Comparison of ENCODE assay signal across 1 cellular context in genomic region chr15:81950841-81951414, GRCh38.
A peak's percentile ranks its signal among the peaks of the same experiment; 100 is the strongest.
TF ChIP-seq lines count a peak whose summit lies in the region.

No MANE protein-coding gene starts in this region.

TF ChIP-seq in HEK293, 187 proteins besides CTCF, POLR2A, EP300 and RAD21 (continued from another document and continues in another):
- peak; percentile 87 for TF ChIP-seq PRDM4 (tag by site-specific recombination; IDR thresholded peaks at IDR 0.05)
- no peak for TF ChIP-seq ZNF132 (tag by site-specific recombination; IDR thresholded peaks at IDR 0.05; ENCODE audit: borderline replicate concordance)
- TF ChIP-seq, protein P1, sequence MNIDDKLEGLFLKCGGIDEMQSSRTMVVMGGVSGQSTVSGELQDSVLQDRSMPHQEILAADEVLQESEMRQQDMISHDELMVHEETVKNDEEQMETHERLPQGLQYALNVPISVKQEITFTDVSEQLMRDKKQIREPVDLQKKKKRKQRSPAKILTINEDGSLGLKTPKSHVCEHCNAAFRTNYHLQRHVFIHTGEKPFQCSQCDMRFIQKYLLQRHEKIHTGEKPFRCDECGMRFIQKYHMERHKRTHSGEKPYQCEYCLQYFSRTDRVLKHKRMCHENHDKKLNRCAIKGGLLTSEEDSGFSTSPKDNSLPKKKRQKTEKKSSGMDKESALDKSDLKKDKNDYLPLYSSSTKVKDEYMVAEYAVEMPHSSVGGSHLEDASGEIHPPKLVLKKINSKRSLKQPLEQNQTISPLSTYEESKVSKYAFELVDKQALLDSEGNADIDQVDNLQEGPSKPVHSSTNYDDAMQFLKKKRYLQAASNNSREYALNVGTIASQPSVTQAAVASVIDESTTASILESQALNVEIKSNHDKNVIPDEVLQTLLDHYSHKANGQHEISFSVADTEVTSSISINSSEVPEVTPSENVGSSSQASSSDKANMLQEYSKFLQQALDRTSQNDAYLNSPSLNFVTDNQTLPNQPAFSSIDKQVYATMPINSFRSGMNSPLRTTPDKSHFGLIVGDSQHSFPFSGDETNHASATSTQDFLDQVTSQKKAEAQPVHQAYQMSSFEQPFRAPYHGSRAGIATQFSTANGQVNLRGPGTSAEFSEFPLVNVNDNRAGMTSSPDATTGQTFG (tag by site-specific recombination; IDR thresholded peaks at IDR 0.05; ENCODE audit: borderline replicate concordance): no peak
- no peak for TF ChIP-seq ZNF555 (tag by site-specific recombination; conservative IDR thresholded peaks at IDR 0.05)
- peak; percentile 97 for TF ChIP-seq ZNF843 (tag by site-specific recombination; IDR thresholded peaks at IDR 0.05)
- TF ChIP-seq, protein P2, sequence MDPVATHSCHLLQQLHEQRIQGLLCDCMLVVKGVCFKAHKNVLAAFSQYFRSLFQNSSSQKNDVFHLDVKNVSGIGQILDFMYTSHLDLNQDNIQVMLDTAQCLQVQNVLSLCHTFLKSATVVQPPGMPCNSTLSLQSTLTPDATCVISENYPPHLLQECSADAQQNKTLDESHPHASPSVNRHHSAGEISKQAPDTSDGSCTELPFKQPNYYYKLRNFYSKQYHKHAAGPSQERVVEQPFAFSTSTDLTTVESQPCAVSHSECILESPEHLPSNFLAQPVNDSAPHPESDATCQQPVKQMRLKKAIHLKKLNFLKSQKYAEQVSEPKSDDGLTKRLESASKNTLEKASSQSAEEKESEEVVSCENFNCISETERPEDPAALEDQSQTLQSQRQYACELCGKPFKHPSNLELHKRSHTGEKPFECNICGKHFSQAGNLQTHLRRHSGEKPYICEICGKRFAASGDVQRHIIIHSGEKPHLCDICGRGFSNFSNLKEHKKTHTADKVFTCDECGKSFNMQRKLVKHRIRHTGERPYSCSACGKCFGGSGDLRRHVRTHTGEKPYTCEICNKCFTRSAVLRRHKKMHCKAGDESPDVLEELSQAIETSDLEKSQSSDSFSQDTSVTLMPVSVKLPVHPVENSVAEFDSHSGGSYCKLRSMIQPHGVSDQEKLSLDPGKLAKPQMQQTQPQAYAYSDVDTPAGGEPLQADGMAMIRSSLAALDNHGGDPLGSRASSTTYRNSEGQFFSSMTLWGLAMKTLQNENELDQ (tag by site-specific recombination; IDR thresholded peaks at IDR 0.05; ENCODE audit: low read depth): no peak
- no peak for TF ChIP-seq ZNF112 (tag by site-specific recombination; IDR thresholded peaks at IDR 0.05)
- TF ChIP-seq REST (tag by site-specific recombination; IDR thresholded peaks at IDR 0.05): no peak
- TF ChIP-seq BCL6B (tag by site-specific recombination; IDR thresholded peaks at IDR 0.05): no peak
- no peak for TF ChIP-seq ZFP37 (tag by site-specific recombination; IDR thresholded peaks at IDR 0.05)
- peak; percentile 64; the same call in 1 of the 2 replicates for TF ChIP-seq BCL11A (tag by site-specific recombination; IDR thresholded peaks at IDR 0.05; ENCODE audit: low read depth)
- TF ChIP-seq ZNF561 (tag by site-specific recombination; IDR thresholded peaks at IDR 0.05; ENCODE audit: borderline replicate concordance): peak; percentile 68; the same call in 1 of the 2 replicates
- TF ChIP-seq OSR2 (tag by site-specific recombination; IDR thresholded peaks at IDR 0.05): peak; percentile 98
- TF ChIP-seq ZNF274 (IDR thresholded peaks at IDR 0.05; ENCODE audit: low read length): no peak
- no peak for TF ChIP-seq ZNF274 (tag by site-specific recombination; IDR thresholded peaks at IDR 0.05; ENCODE audit: borderline replicate concordance)
- no peak for TF ChIP-seq ZNF776 (tag by site-specific recombination; IDR thresholded peaks at IDR 0.05; ENCODE audit: borderline replicate concordance)
- no peak for TF ChIP-seq ZNF311 (tag by site-specific recombination; IDR thresholded peaks at IDR 0.05; ENCODE audit: borderline replicate concordance)
- TF ChIP-seq ZNF692 (tag by site-specific recombination; IDR thresholded peaks at IDR 0.05): peak; percentile 58; the same call in 1 of the 2 replicates
- no peak for TF ChIP-seq ZNF155 (tag by site-specific recombination; IDR thresholded peaks at IDR 0.05)
- no peak for TF ChIP-seq ZNF239 (tag by site-specific recombination; IDR thresholded peaks at IDR 0.05)
- 0 out of 2 replicates have a peak, but pooled peaks have one; percentile 43 for TF ChIP-seq ZNF518A (tag by site-specific recombination; conservative IDR thresholded peaks at IDR 0.05; ENCODE audit: low read depth)
- no peak for TF ChIP-seq SCRT2 (tag by site-specific recombination; IDR thresholded peaks at IDR 0.05)
- no peak for TF ChIP-seq ZNF624 (tag by site-specific recombination; IDR thresholded peaks at IDR 0.05)
- TF ChIP-seq ZNF366 (tag by site-specific recombination; conservative IDR thresholded peaks at IDR 0.05): no peak
- no peak for TF ChIP-seq ZNF621 (tag by site-specific recombination; IDR thresholded peaks at IDR 0.05)
- TF ChIP-seq, protein P3, sequence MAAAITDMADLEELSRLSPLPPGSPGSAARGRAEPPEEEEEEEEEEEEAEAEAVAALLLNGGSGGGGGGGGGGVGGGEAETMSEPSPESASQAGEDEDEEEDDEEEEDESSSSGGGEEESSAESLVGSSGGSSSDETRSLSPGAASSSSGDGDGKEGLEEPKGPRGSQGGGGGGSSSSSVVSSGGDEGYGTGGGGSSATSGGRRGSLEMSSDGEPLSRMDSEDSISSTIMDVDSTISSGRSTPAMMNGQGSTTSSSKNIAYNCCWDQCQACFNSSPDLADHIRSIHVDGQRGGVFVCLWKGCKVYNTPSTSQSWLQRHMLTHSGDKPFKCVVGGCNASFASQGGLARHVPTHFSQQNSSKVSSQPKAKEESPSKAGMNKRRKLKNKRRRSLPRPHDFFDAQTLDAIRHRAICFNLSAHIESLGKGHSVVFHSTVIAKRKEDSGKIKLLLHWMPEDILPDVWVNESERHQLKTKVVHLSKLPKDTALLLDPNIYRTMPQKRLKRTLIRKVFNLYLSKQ (tag by site-specific recombination; IDR thresholded peaks at IDR 0.05; ENCODE audit: borderline replicate concordance): no peak
- TF ChIP-seq, protein P4, sequence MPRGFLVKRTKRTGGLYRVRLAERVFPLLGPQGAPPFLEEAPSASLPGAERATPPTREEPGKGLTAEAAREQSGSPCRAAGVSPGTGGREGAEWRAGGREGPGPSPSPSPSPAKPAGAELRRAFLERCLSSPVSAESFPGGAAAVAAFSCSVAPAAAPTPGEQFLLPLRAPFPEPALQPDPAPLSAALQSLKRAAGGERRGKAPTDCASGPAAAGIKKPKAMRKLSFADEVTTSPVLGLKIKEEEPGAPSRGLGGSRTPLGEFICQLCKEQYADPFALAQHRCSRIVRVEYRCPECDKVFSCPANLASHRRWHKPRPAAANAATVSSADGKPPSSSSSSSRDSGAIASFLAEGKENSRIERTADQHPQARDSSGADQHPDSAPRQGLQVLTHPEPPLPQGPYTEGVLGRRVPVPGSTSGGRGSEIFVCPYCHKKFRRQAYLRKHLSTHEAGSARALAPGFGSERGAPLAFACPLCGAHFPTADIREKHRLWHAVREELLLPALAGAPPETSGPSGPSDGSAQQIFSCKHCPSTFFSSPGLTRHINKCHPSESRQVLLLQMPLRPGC (tag by site-specific recombination; IDR thresholded peaks at IDR 0.05): peak; percentile 88
- no peak for TF ChIP-seq MZF1 (tag by site-specific recombination; IDR thresholded peaks at IDR 0.05; ENCODE audit: borderline replicate concordance)
- TF ChIP-seq ZNF660 (tag by site-specific recombination; IDR thresholded peaks at IDR 0.05): no peak
- no peak for TF ChIP-seq SALL2 (tag by site-specific recombination; IDR thresholded peaks at IDR 0.05; ENCODE audit: borderline replicate concordance)
- TF ChIP-seq ZBTB17 (tag by site-specific recombination; IDR thresholded peaks at IDR 0.05): peak; percentile 97
- TF ChIP-seq ZNF184 (tag by site-specific recombination; IDR thresholded peaks at IDR 0.05): peak; percentile 66; the same call in 1 of the 2 replicates
